Comparison of ENCODE assay signal across 1 cellular context in genomic region chr11:27100534-27100933, GRCh38.
TF ChIP-seq lines count a peak whose summit lies in the region.

No MANE protein-coding gene starts in this region.

TF ChIP-seq in HEK293, 187 proteins besides CTCF, POLR2A, EP300 and RAD21 (continued from another document and continues in another):
- TF ChIP-seq PRDM2 (tag by site-specific recombination; IDR thresholded peaks at IDR 0.05; ENCODE audit: borderline replicate concordance) (no peak), SP3 (tag by site-specific recombination; IDR thresholded peaks at IDR 0.05) (no peak), ZNF391 (tag by site-specific recombination; IDR thresholded peaks at IDR 0.05; ENCODE audit: borderline replicate concordance, low read depth) (peak; percentile 27; the same call in 1 of the 2 replicates), ZNF16 (tag by site-specific recombination; IDR thresholded peaks at IDR 0.05; ENCODE audit: low read depth) (no peak), ZNF544 (tag by site-specific recombination; IDR thresholded peaks at IDR 0.05) (no peak), ZNF133 (tag by site-specific recombination; IDR thresholded peaks at IDR 0.05) (no peak), ZNF24 (tag by site-specific recombination; IDR thresholded peaks at IDR 0.05) (peak; percentile 92), ZNF548 (tag by site-specific recombination; IDR thresholded peaks at IDR 0.05) (no peak), ZNF350 (tag by site-specific recombination; IDR thresholded peaks at IDR 0.05) (no peak), ZNF146 (tag by site-specific recombination; IDR thresholded peaks at IDR 0.05) (0 out of 2 replicates have a peak, but pooled peaks have one; percentile 23), GLI2 (tag by site-specific recombination; IDR thresholded peaks at IDR 0.05; ENCODE audit: borderline replicate concordance, low read depth) (peak; percentile 71; the same call in 1 of the 2 replicates), ZNF596 (tag by site-specific recombination; IDR thresholded peaks at IDR 0.05) (no peak), ZNF280C (tag by site-specific recombination; IDR thresholded peaks at IDR 0.05) (no peak), PRDM1 (tag by site-specific recombination; IDR thresholded peaks at IDR 0.05) (no peak), KLF17 (tag by site-specific recombination; IDR thresholded peaks at IDR 0.05) (no peak), ZBTB21 (tag by site-specific recombination; IDR thresholded peaks at IDR 0.05) (peak; percentile 78), ZNF311 (tag by site-specific recombination; IDR thresholded peaks at IDR 0.05; ENCODE audit: borderline replicate concordance) (no peak), ZNF423 (tag by site-specific recombination; IDR thresholded peaks at IDR 0.05) (no peak), YY1 (tag by site-specific recombination; IDR thresholded peaks at IDR 0.05) (no peak), ZNF670 (tag by site-specific recombination; IDR thresholded peaks at IDR 0.05; ENCODE audit: low read depth) (no peak), ZNF114 (tag by site-specific recombination; IDR thresholded peaks at IDR 0.05) (no peak), SETDB1 (IDR thresholded peaks at IDR 0.05; ENCODE audit: insufficient read length, low read length) (no peak), ZNF600 (tag by site-specific recombination; IDR thresholded peaks at IDR 0.05) (no peak), ZEB2 (tag by site-specific recombination; IDR thresholded peaks at IDR 0.05) (peak; percentile 87), ZNF362 (tag by site-specific recombination; IDR thresholded peaks at IDR 0.05) (0 out of 2 replicates have a peak, but pooled peaks have one; percentile 21), ZSCAN30 (tag by site-specific recombination; IDR thresholded peaks at IDR 0.05) (no peak), ZNF645 (tag by site-specific recombination; IDR thresholded peaks at IDR 0.05) (no peak), ZNF19 (tag by site-specific recombination; IDR thresholded peaks at IDR 0.05; ENCODE audit: low read depth) (no peak), OVOL3 (tag by site-specific recombination; IDR thresholded peaks at IDR 0.05) (peak; percentile 45; the same call in 1 of the 2 replicates), ZNF221 (tag by site-specific recombination; IDR thresholded peaks at IDR 0.05; ENCODE audit: borderline replicate concordance) (no peak), ZNF585B (tag by site-specific recombination; IDR thresholded peaks at IDR 0.05) (no peak), ZNF2 (tag by site-specific recombination; IDR thresholded peaks at IDR 0.05) (no peak), ZFP3 (tag by site-specific recombination; IDR thresholded peaks at IDR 0.05; ENCODE audit: low read depth) (no peak), ZNF704 (tag by site-specific recombination; IDR thresholded peaks at IDR 0.05) (no peak), ZNF175 (tag by site-specific recombination; IDR thresholded peaks at IDR 0.05) (no peak), ZNF488 (tag by site-specific recombination; IDR thresholded peaks at IDR 0.05) (no peak), ZSCAN23 (tag by site-specific recombination; IDR thresholded peaks at IDR 0.05) (peak; percentile 92), ZNF785 (tag by site-specific recombination; IDR thresholded peaks at IDR 0.05) (no peak), HOXD13 (CRISPR knock-in tag; IDR thresholded peaks at IDR 0.05; ENCODE audit: borderline replicate concordance) (no peak), ZNF529 (tag by site-specific recombination; IDR thresholded peaks at IDR 0.05; ENCODE audit: insufficient replicate concordance) (no peak), ZNF707 (tag by site-specific recombination; IDR thresholded peaks at IDR 0.05) (no peak), GLI4 (tag by site-specific recombination; IDR thresholded peaks at IDR 0.05) (no peak), ZNF560 (tag by site-specific recombination; IDR thresholded peaks at IDR 0.05; ENCODE audit: borderline replicate concordance) (no peak), ZBTB20 (tag by site-specific recombination; IDR thresholded peaks at IDR 0.05) (no peak), MYNN (tag by site-specific recombination; IDR thresholded peaks at IDR 0.05; ENCODE audit: borderline replicate concordance) (no peak), ZNF792 (tag by site-specific recombination; IDR thresholded peaks at IDR 0.05) (no peak), ZNF624 (tag by site-specific recombination; IDR thresholded peaks at IDR 0.05) (no peak), ZNF26 (tag by site-specific recombination; IDR thresholded peaks at IDR 0.05) (no peak), ZNF214 (tag by site-specific recombination; IDR thresholded peaks at IDR 0.05; ENCODE audit: borderline replicate concordance) (no peak), ZNF292 (tag by site-specific recombination; IDR thresholded peaks at IDR 0.05; ENCODE audit: borderline replicate concordance, low read depth) (no peak), HOXA7 (CRISPR knock-in tag; IDR thresholded peaks at IDR 0.05; ENCODE audit: borderline replicate concordance) (no peak), ZIC2 (tag by site-specific recombination; IDR thresholded peaks at IDR 0.05) (no peak)
